Comparison of ENCODE assay signal across 8 cellular contexts in genomic region chr11:61752117-61752924, GRCh38. TPM values are rescaled to one million over a fixed set of nuclear protein-coding genes. Genes with fewer than 3 reads are reported as not detected.
A peak's percentile ranks its signal among the peaks of the same experiment; 100 is the strongest.
DNase-seq lines count a peak whose midpoint lies in the region; ATAC-seq and TF ChIP-seq lines count a peak whose summit lies in the region.

TSS of gene MYRF (plus strand) at chr11:61752636. CDS start at chr11:61752745, 109 bp downstream.

- TF ChIP-seq CTCF in parathyroid adenoma (IDR thresholded peaks at IDR 0.05) = no peak
- TF ChIP-seq CTCF in vagina (IDR thresholded peaks at IDR 0.05) = no peak

- H3K4me1 ChIP-seq in ACC112 (ENCODE audit: control insufficient read depth, insufficient read depth, low read length, unreplicated experiment) = peaks cover 23% of the 10 kb centered on the region
- no peaks in the 10 kb centered on the region for H3K4me1 ChIP-seq in parathyroid adenoma
- H3K4me1 ChIP-seq in vagina = peaks cover 10% of the 10 kb centered on the region

- H3K27ac ChIP-seq in ACC112 (ENCODE audit: low read depth, low read length) = no peak within 1 kb of the TSS
- H3K27ac ChIP-seq in parathyroid adenoma = no peak within 1 kb of the TSS
- no peak within 1 kb of the TSS for H3K27ac ChIP-seq in vagina

- peak within 1 kb of the TSS; percentile 59 for H3K4me2 ChIP-seq in parathyroid adenoma (ENCODE audit: low read length)

- H2AFZ ChIP-seq in ACC112 (ENCODE audit: low read length, unreplicated experiment) (peak within 1 kb of the TSS; percentile 73), parathyroid adenoma (peak within 1 kb of the TSS; percentile 56)

- H3K36me3 ChIP-seq in ACC112 (ENCODE audit: insufficient read depth, low read length) (no peaks in the 10 kb centered on the region), parathyroid adenoma (ENCODE audit: control insufficient read depth, insufficient read depth, low read length) (no peaks in the 10 kb centered on the region), vagina (no peaks in the 10 kb centered on the region)

- H3K4me3 ChIP-seq in ACC112 (ENCODE audit: low read depth, low read length) (peak within 1 kb of the TSS; percentile 80), parathyroid adenoma (ENCODE audit: low read depth, low read length) (no peak within 1 kb of the TSS), vagina (peak within 1 kb of the TSS; percentile 38 to 55)

- peak; percentile 40 for ATAC-seq in GM19351 (IDR thresholded peaks at IDR 0.05; ENCODE audit: unreplicated experiment)

- TF ChIP-seq POLR2A in vagina (IDR thresholded peaks at IDR 0.05) = no peak

- H3K27me3 ChIP-seq in ACC112 (ENCODE audit: insufficient read depth, low read length) (no peaks in the 10 kb centered on the region), parathyroid adenoma (ENCODE audit: control insufficient read depth, insufficient read depth, low read length) (no peaks in the 10 kb centered on the region), vagina (no peaks in the 10 kb centered on the region)

- H3K9me3 ChIP-seq in parathyroid adenoma (ENCODE audit: control insufficient read depth, low read length) = no peaks in the 10 kb centered on the region
- H3K9me3 ChIP-seq in vagina = no peaks in the 10 kb centered on the region

- DNase-seq in RPMI7951 (ENCODE audit: low read depth) (peak; percentile 10), glomerular endothelial cell (ENCODE audit: extremely low read depth, low read depth, low spot score) (no peak), vagina (ENCODE audit: extremely low spot score in 2 of 2) (no peak), SW 1271 (lab: John Stamatoyannopoulos, UW) (no peak)
- peak; percentile 67 for DNase-seq in activated naive CD4-positive, alpha-beta T cell treated with Interleukin-2 at 50 U/mL for 16 hours

- H3K9ac ChIP-seq in parathyroid adenoma = no peak within 1 kb of the TSS

- intact Hi-C loops in vagina (cut with DNase I) = no loop called here

- H3K79me2 ChIP-seq in ACC112 (ENCODE audit: control insufficient read depth, insufficient read depth, low read length, unreplicated experiment) = no peaks in the 10 kb centered on the region
- no peaks in the 10 kb centered on the region for H3K79me2 ChIP-seq in parathyroid adenoma

RNA-seq across cellular contexts. Expression of gene MYRF, which starts in this region (rescaled TPM):
- total RNA-seq in RPMI7951 (2014; rRNA removed; shearing (Covaris generic)) = 0.10 and 0.12 TPM in 2 replicates
- 6.0 and 10.7 TPM in 2 replicates for total RNA-seq in glomerular endothelial cell
- 0.25 TPM for total RNA-seq in vagina

Comparison
In these comparisons a context has a peak if more than half of its experiments do, and no peak if none do; other contexts are left out.
1. Peak in DNase-seq in RPMI7951; RNA of the gene not detected or under 1 TPM.